In the genomic region with DNA sequence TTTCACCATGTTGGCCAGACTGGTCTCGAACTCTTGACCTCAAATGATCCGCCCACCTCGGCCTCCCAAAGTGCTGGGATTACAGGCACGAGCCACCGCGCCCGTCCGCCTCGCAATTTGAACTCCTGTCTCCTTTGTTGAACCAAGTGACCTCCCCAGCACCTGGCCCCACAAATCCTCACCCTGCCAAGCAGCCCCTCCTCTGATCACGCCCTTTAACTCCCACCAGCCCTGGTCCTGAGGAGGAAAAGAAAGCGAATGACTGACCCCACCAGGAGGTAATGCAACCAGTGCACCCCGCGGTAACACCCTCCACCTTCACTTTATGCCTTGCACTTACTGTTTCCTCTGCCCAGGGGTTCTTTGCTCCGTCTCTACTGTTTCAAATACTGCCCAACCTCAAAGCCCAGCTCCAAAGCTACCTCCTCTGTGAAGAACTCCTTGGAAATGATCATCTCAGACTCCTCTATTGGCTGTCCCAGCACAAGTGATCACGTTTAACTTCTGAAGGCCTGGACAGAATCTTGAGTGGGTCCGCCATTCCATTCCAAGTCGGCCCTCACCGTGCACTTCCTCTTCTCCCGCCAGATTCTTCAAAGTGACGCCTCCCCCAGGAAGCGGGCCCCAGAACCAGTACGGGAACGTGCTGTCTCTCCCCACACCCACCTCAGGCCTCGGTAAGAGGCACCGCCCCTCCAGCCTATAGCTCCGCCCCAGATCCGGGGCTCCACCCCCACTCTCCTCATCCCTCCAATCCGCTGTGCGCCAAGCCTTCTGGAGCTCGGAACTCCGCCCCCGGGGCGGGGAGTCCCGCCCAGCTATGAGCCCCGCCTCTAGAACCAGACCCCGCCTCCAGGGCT, we compare ENCODE assay signal across 8 cellular contexts. TPM values are rescaled to one million over a fixed set of nuclear protein-coding genes. Genes with fewer than 3 reads are reported as not detected.
DNase-seq lines count a peak whose midpoint lies in the region; ATAC-seq lines count a peak whose summit lies in the region.

No MANE protein-coding gene starts in this region.

- peak overlapping the region in 1 of 3 donors; percentile 12 for H3K9ac ChIP-seq in skeletal muscle tissue (ENCODE audit: low read depth in 1 of 3, low read length in 3 of 3)

- H3K27ac ChIP-seq in skeletal muscle tissue (ENCODE audit: low read depth, low read length): no peak overlapping the region

- no peaks in the 10 kb centered on the region for H3K9me3 ChIP-seq in skeletal muscle tissue (ENCODE audit: control insufficient read depth in 3 of 3, low read length in 3 of 3)

- ATAC-seq in GM19035 (IDR thresholded peaks at IDR 0.05; ENCODE audit: unreplicated experiment): peak; percentile 76

- in situ Hi-C loops in ACHN (cut with HindIII; ENCODE audit: low pct_ligation_motif_present, low pct_unique_long_range_greater_than_20kb, low sequenced_read_pairs): no loop called here

- peaks cover 0 to 4% (median 0%) of the 10 kb centered on the region in 3 donors for H3K27me3 ChIP-seq in skeletal muscle tissue (ENCODE audit: control insufficient read depth in 3 of 3, insufficient read depth in 3 of 3, low read length in 3 of 3)

- DNase-seq in ACHN (peak; percentile 27), HT1080 (ENCODE audit: low read depth) (peak; percentile 59), T-helper 22 cell (ENCODE audit: low read depth) (peak; percentile 63), anterior cingulate cortex (lab: John Stamatoyannopoulos, UW) (peak in 48 of 58 donors; percentile 1 to 62 (median 36)), hypothalamus (lab: John Stamatoyannopoulos, UW) (peak in 40 of 51 donors; percentile 1 to 66 (median 32)), amniotic stem cell (lab: John Stamatoyannopoulos, UW) (no peak)

- H3K36me3 ChIP-seq in skeletal muscle tissue (ENCODE audit: control insufficient read depth in 3 of 3, insufficient read depth in 3 of 3, low read length in 3 of 3): no peaks in the 10 kb centered on the region

- peak overlapping the region in 2 of 3 donors; percentile 16 to 54 for H3K4me3 ChIP-seq in skeletal muscle tissue (ENCODE audit: low read length in 3 of 3)

- peaks cover 0 to 2% (median 0%) of the 10 kb centered on the region in 3 donors for H3K4me1 ChIP-seq in skeletal muscle tissue (ENCODE audit: control insufficient read depth in 3 of 3, insufficient read depth in 3 of 3, low read length in 3 of 3)

RNA-seq across cellular contexts. Expression of gene CD19, which starts 4.4 kb away (rescaled TPM):
- not detected in 2 replicates for total RNA-seq in HT1080 (2014; rRNA removed; shearing (Covaris generic))
- not detected in 2 replicates for polyA plus RNA-seq in HT1080 (2015; cell fraction: cytosol; rRNA removed)
- polyA plus RNA-seq in HT1080 (2015; cell fraction: nucleus; rRNA removed): 0.20 TPM in 1 of 2 replicates, not detected in the other
- total RNA-seq in skeletal muscle tissue: 2.1 TPM

RNA-seq across cellular contexts. Expression of gene RABEP2, which starts 11.1 kb away (rescaled TPM):
- 24.7 and 28.0 TPM in 2 replicates for total RNA-seq in HT1080 (2014; rRNA removed; shearing (Covaris generic))
- polyA plus RNA-seq in HT1080 (2015; cell fraction: cytosol; rRNA removed): 17.6 and 21.4 TPM in 2 replicates
- polyA plus RNA-seq in HT1080 (2015; cell fraction: nucleus; rRNA removed): 18.4 and 25.6 TPM in 2 replicates
- total RNA-seq in skeletal muscle tissue: 11.0 TPM

RNA-seq across cellular contexts. Expression of gene NFATC2IP, which starts 14.6 kb away (rescaled TPM):
- total RNA-seq in HT1080 (2014; rRNA removed; shearing (Covaris generic)): 30.4 and 33.2 TPM in 2 replicates
- 26.0 and 26.2 TPM in 2 replicates for polyA plus RNA-seq in HT1080 (2015; cell fraction: cytosol; rRNA removed)
- polyA plus RNA-seq in HT1080 (2015; cell fraction: nucleus; rRNA removed): 177 and 185 TPM in 2 replicates
- total RNA-seq in skeletal muscle tissue: 13.6 TPM

RNA-seq across cellular contexts. Expression of gene SPNS1, which starts 38.4 kb away (rescaled TPM):
- 36.5 and 45.6 TPM in 2 replicates for total RNA-seq in HT1080 (2014; rRNA removed; shearing (Covaris generic))
- polyA plus RNA-seq in HT1080 (2015; cell fraction: cytosol; rRNA removed): 41.0 and 42.3 TPM in 2 replicates
- polyA plus RNA-seq in HT1080 (2015; cell fraction: nucleus; rRNA removed): 60.1 and 70.2 TPM in 2 replicates
- total RNA-seq in skeletal muscle tissue: 18.3 TPM

RNA-seq across cellular contexts. Expression of gene LAT, which starts 48.7 kb away (rescaled TPM):
- total RNA-seq in HT1080 (2014; rRNA removed; shearing (Covaris generic)): 32.7 and 44.1 TPM in 2 replicates
- polyA plus RNA-seq in HT1080 (2015; cell fraction: cytosol; rRNA removed): 26.4 and 33.5 TPM in 2 replicates
- 39.9 and 55.1 TPM in 2 replicates for polyA plus RNA-seq in HT1080 (2015; cell fraction: nucleus; rRNA removed)
- 0.52 TPM for total RNA-seq in skeletal muscle tissue
